ENCODE assay signal across 31 cellular contexts in the genomic region with DNA sequence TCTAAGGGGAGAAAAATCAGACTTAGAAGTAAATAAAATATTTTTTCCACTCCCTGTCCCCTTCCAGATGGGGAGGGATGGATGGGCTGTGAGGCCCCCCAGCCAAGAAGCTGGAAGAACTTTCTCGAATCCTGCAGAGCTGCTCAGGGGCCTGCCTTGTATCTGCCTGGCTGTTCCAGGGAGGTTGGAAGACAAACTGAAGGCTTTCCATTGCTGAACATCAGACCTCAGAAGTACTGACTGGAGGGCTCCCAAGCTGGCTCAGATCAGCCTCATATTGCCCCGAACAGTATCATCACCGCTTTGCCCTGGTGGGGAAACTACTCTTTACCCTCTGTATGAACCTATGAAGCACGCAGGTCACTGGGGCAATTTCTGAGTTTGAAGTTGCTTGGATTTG. TPM values are rescaled to one million over a fixed set of nuclear protein-coding genes. Genes with fewer than 3 reads are reported as not detected.
DNase-seq lines count a peak whose midpoint lies in the region; ATAC-seq and TF ChIP-seq lines count a peak whose summit lies in the region.
"Had no signal": no experiment of that assay in that cellular context is flagged by ENCODE, and none has a peak within 500 bp of the region (broad histone marks: within the 10 kb centered on the region; RNA-seq: fewer than 3 reads in every experiment).

No MANE protein-coding gene starts in this region.

- H3K4me1 Mint-ChIP-seq in nephron = peaks cover 61% of the 10 kb centered on the region
- H3K4me1 Mint-ChIP-seq: activated naive CD4-positive, alpha-beta T cell treated with anti-CD3 and anti-CD28 coated beads, Interleukin-2, amount 50 U/mL, for 24 hours; activated T-helper 17 cell treated with anti-CD3 and anti-CD28 coated beads, Interleukin-2, amount 50 U/mL, for 72 hours; natural killer cell; stimulated activated naive CD8-positive, alpha-beta T cell treated with anti-CD3 and anti-CD28 coated beads, Interleukin-15, amount 100 ng/mL, for 72 hours had no signal

- peaks cover 49% of the 10 kb centered on the region for H3K4me1 ChIP-seq in testis
- H3K4me1 ChIP-seq: spleen had no signal

- 73 to 74% methylated on average over 4 of the region's 4 CpGs for WGBS in testis, 2 donors

- H3K4me3 ChIP-seq in testis = no peak overlapping the region
- H3K4me3 ChIP-seq: BLaER1 treated with 17β-estradiol and CSF1 and Interleukin-3, amounts not matched to agents 10 nM and 100 nM; HAP-1; mucosa of descending colon; Peyer's patch; right atrium auricular region; spleen; tibial nerve had no signal

- DNase-seq in RWPE1 (ENCODE audit: low spot score) = no peak
- DNase-seq in epithelial cell of prostate (ENCODE audit: low read depth, low spot score) = no peak
- DNase-seq in testis = no peak
- DNase-seq in amniotic stem cell (lab: John Stamatoyannopoulos, UW) = no peak
- DNase-seq in NCI-H510A (lab: John Stamatoyannopoulos, UW) = no peak
- DNase-seq: activated CD4-positive, alpha-beta T cell treated with anti-CD3 and anti-CD28 coated beads for 48 hours; effector CD4-positive, alpha-beta T cell; kidney; mucosa of descending colon; natural killer cell; NCI-H1436; NCI-H2081 treated with DMSO at 0.1 percent for 48 hours; NCI-H345; NCI-H748 treated with DMSO at 0.1 percent for 48 hours; Peyer's patch; SIG-M5; spleen; stimulated activated CD4-positive, alpha-beta T cell treated with anti-CD3 and anti-CD28 coated beads, Interleukin-2, amount 100 ng/mL, for 24 hours; stimulated activated naive CD8-positive, alpha-beta T cell treated with anti-CD3 and anti-CD28 coated beads, Interleukin-15, amount 100 ng/mL, for 72 hours; SW 1271; T1000; WERI-Rb-1 had no signal

- CTCF ChIA-PET in RWPE1 (lab: Yijun Ruan, JAX) = interaction anchor here (0.6 kb wide), 1 partner anchor 243 kb away, joined by 3 read pairs; no protein-coding TSS in a partner anchor

- TF ChIP-seq CTCF in RWPE1 (conservative IDR thresholded peaks at IDR 0.05; ENCODE audit: low read depth) (no peak), nephron (IDR thresholded peaks at IDR 0.05; ENCODE audit: unreplicated experiment in 3 of 3) (no peak), testis (IDR thresholded peaks at IDR 0.05) (no peak)

- H3K27ac ChIP-seq in RWPE1 (peak overlapping the region; percentile 90), epithelial cell of prostate (peak overlapping the region; percentile 62), testis (peak overlapping the region; percentile 56 to 84)
- H3K27ac ChIP-seq: BLaER1 treated with 17β-estradiol and CSF1 and Interleukin-3, amounts not matched to agents 10 nM and 100 nM; HL-60; right atrium auricular region; spleen; WERI-Rb-1 had no signal

- no peaks in the 10 kb centered on the region for H3K36me3 ChIP-seq in testis (ENCODE audit: low read depth, missing control alignments)
- H3K36me3 ChIP-seq: BLaER1 treated with 17β-estradiol and CSF1 and Interleukin-3, amounts not matched to agents 10 nM and 100 nM; HAP-1; Peyer's patch; right atrium auricular region; spleen; tibial nerve; WERI-Rb-1 had no signal

- intact Hi-C loops in testis (cut with DNase I; ENCODE audit: low total_unique reads) = no loop called here

- no peak overlapping the region for H3K4me3 Mint-ChIP-seq in nephron
- H3K4me3 Mint-ChIP-seq: activated naive CD4-positive, alpha-beta T cell treated with anti-CD3 and anti-CD28 coated beads, Interleukin-2, amount 50 U/mL, for 24 hours; activated T-helper 17 cell treated with anti-CD3 and anti-CD28 coated beads, Interleukin-2, amount 50 U/mL, for 72 hours; natural killer cell; stimulated activated naive CD8-positive, alpha-beta T cell treated with anti-CD3 and anti-CD28 coated beads, Interleukin-15, amount 100 ng/mL, for 72 hours had no signal

- no peak for TF ChIP-seq POLR2A in testis (IDR thresholded peaks at IDR 0.05)

- H3K27ac Mint-ChIP-seq in nephron = peak overlapping the region; percentile 83 to 94 (median 85)
- H3K27ac Mint-ChIP-seq: activated naive CD4-positive, alpha-beta T cell treated with anti-CD3 and anti-CD28 coated beads, Interleukin-2, amount 50 U/mL, for 24 hours; activated T-helper 17 cell treated with anti-CD3 and anti-CD28 coated beads, Interleukin-2, amount 50 U/mL, for 72 hours; natural killer cell; stimulated activated naive CD8-positive, alpha-beta T cell treated with anti-CD3 and anti-CD28 coated beads, Interleukin-15, amount 100 ng/mL, for 72 hours had no signal

- H3K36me3 Mint-ChIP-seq in nephron (ENCODE audit: low read depth) = no peaks in the 10 kb centered on the region
- H3K36me3 Mint-ChIP-seq: activated naive CD4-positive, alpha-beta T cell treated with anti-CD3 and anti-CD28 coated beads, Interleukin-2, amount 50 U/mL, for 24 hours; natural killer cell had no signal

- no peaks in the 10 kb centered on the region for H3K9me3 Mint-ChIP-seq in nephron
- H3K9me3 Mint-ChIP-seq: activated naive CD4-positive, alpha-beta T cell treated with anti-CD3 and anti-CD28 coated beads, Interleukin-2, amount 50 U/mL, for 24 hours; activated T-helper 17 cell treated with anti-CD3 and anti-CD28 coated beads, Interleukin-2, amount 50 U/mL, for 72 hours; natural killer cell; stimulated activated naive CD8-positive, alpha-beta T cell treated with anti-CD3 and anti-CD28 coated beads, Interleukin-15, amount 100 ng/mL, for 72 hours had no signal

- no peak for ATAC-seq in GM21619 (IDR thresholded peaks at IDR 0.05; ENCODE audit: unreplicated experiment)
- ATAC-seq: activated T-helper 17 cell treated with anti-CD3 and anti-CD28 coated beads, Interleukin-2, amount 50 U/mL, for 72 hours; mucosa of descending colon; natural killer cell; stimulated activated naive CD8-positive, alpha-beta T cell treated with anti-CD3 and anti-CD28 coated beads, Interleukin-15, amount 100 ng/mL, for 72 hours had no signal

- no peaks in the 10 kb centered on the region for H3K9me3 ChIP-seq in testis
- H3K9me3 ChIP-seq: BLaER1 treated with 17β-estradiol and CSF1 and Interleukin-3, amounts not matched to agents 10 nM and 100 nM; HAP-1; mucosa of descending colon; Peyer's patch; right atrium auricular region; spleen; tibial nerve had no signal

- no peaks in the 10 kb centered on the region for H3K27me3 Mint-ChIP-seq in nephron (ENCODE audit: low read depth)

- H3K27me3 ChIP-seq in testis = no peaks in the 10 kb centered on the region
- H3K27me3 ChIP-seq: BLaER1 treated with 17β-estradiol and CSF1 and Interleukin-3, amounts not matched to agents 10 nM and 100 nM; Peyer's patch; right atrium auricular region; spleen had no signal

- POLR2A ChIA-PET in RWPE1 (lab: Yijun Ruan, JAX; ENCODE audit: low non-redundant PET) = no interaction called here

RNA-seq across cellular contexts. Expression of a gene that starts 12.4 kb away (rescaled TPM):
- 100 to 1,000 TPM; 111 to 135 TPM for total RNA-seq in testis
- 51.6 TPM for polyA plus RNA-seq in testis (ENCODE audit: insufficient read depth, low read depth, low replicate concordance)
- total RNA-seq: activated T-helper 17 cell treated with anti-CD3 and anti-CD28 coated beads, Interleukin-2, amount 50 U/mL, for 72 hours had no signal
